In the genomic region with DNA sequence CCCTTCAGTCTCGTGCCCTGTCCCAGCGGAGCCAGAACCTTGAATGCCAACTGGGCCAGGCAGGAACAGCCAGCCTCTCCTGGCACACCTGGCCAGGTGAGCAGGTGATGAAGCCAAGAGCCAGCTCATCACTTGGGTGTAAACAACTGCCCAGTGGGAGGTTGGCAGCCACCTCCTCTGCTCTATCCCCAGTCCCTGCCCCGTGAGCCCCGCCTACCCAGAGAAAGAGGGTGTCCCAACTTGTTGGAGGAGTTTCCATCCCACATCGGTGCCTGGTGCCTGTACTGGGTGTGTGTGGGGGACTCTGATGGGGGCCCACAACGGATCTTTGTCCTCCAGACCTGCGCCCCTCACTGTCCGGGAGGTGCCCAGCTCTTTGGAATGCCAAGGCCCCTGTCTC, we compare ENCODE assay signal across 23 cellular contexts. TPM values are rescaled to one million over a fixed set of nuclear protein-coding genes. Genes with fewer than 3 reads are reported as not detected.
DNase-seq lines count a peak whose midpoint lies in the region; ATAC-seq, FAIRE-seq and TF ChIP-seq lines count a peak whose summit lies in the region.
"Had no signal": no experiment of that assay in that cellular context is flagged by ENCODE, and none has a peak within 500 bp of the region (broad histone marks: within the 10 kb centered on the region; RNA-seq: fewer than 3 reads in every experiment).

No MANE protein-coding gene starts in this region.

- no peaks in the 10 kb centered on the region for H4K20me1 ChIP-seq in GM23338 (replicated peaks; ENCODE audit: insufficient read depth)
- H4K20me1 ChIP-seq in hepatocyte (ENCODE audit: insufficient read depth, poor library complexity, severe bottlenecking): no peaks in the 10 kb centered on the region

- no peak overlapping the region for H3K23ac ChIP-seq in neuronal stem cell (ENCODE audit: low read depth, low read length, poor library complexity)

- peak overlapping the region; percentile 80 for H2BK15ac ChIP-seq in neuronal stem cell (ENCODE audit: low read length)

- H3K9ac ChIP-seq in neuronal stem cell (ENCODE audit: low read depth, low read length, poor library complexity): no peak overlapping the region

- H3K4me1 ChIP-seq in GM23338 (ENCODE audit: insufficient read depth): no peaks in the 10 kb centered on the region
- peaks cover 4 to 14% of the 10 kb centered on the region in 2 donors for H3K4me1 ChIP-seq in neuronal stem cell (ENCODE audit: control insufficient read depth in 2 of 2, insufficient read depth in 1 of 2, low read depth in 1 of 2, low read length in 2 of 2)
- H3K4me1 ChIP-seq in hepatocyte (ENCODE audit: insufficient read depth): no peaks in the 10 kb centered on the region

- H3K79me2 ChIP-seq in GM23338 (replicated peaks; ENCODE audit: insufficient read depth): no peaks in the 10 kb centered on the region
- no peaks in the 10 kb centered on the region for H3K79me2 ChIP-seq in hepatocyte

- no peaks in the 10 kb centered on the region for H3K9me3 Mint-ChIP-seq in GM23338
- H3K9me3 Mint-ChIP-seq: stimulated activated naive B cell treated with anti-CD40 and anti-IgM and Interleukin-4, amounts not matched to agents 10 μg/mL and 1 μg/mL and 100 μg/mL, for 72 hours; T-helper 1 cell treated with Interleukin-12 subunit alpha and Interleukin-12 subunit beta and Interleukin-4 antibody, amounts not matched to agents 30 μg/mL and 1 μg/mL, for 36 hours had no signal

- no peaks in the 10 kb centered on the region for H3K79me1 ChIP-seq in neuronal stem cell (ENCODE audit: low read depth, low read length)

- H2BK120ac ChIP-seq in neuronal stem cell (ENCODE audit: low read depth, low read length): no peak overlapping the region

- TF ChIP-seq CTCF in GM23338 (conservative IDR thresholded peaks at IDR 0.05; ENCODE audit: low read depth in 2 of 2) (no peak), bronchial epithelial cell (IDR thresholded peaks at IDR 0.05; ENCODE audit: insufficient read depth, low read length, severe bottlenecking) (no peak), hepatocyte (IDR thresholded peaks at IDR 0.05; ENCODE audit: poor library complexity) (no peak)

- H3K27ac ChIP-seq in GM23338 (ENCODE audit: low read depth): no peak overlapping the region
- H3K27ac ChIP-seq in neuronal stem cell (replicated peaks; ENCODE audit: low read length): no peak overlapping the region
- no peak overlapping the region for H3K27ac ChIP-seq in hepatocyte
- H3K27ac ChIP-seq: heart left ventricle, ovary, tibial artery, VCaP had no signal

- no peak overlapping the region for H3K4ac ChIP-seq in neuronal stem cell (ENCODE audit: low read length)

- no peak overlapping the region for H3K4me3 Mint-ChIP-seq in GM23338
- H3K4me3 Mint-ChIP-seq: stimulated activated naive B cell treated with anti-CD40 and anti-IgM and Interleukin-4, amounts not matched to agents 10 μg/mL and 1 μg/mL and 100 μg/mL, for 72 hours; T-helper 1 cell treated with Interleukin-12 subunit alpha and Interleukin-12 subunit beta and Interleukin-4 antibody, amounts not matched to agents 30 μg/mL and 1 μg/mL, for 36 hours had no signal

- no peak overlapping the region for H4K91ac ChIP-seq in neuronal stem cell (ENCODE audit: low read depth, low read length, poor library complexity)

- H3K4me1 Mint-ChIP-seq in GM23338: peaks cover 9% of the 10 kb centered on the region

- H2AFZ ChIP-seq in GM23338 (no peak overlapping the region), neuronal stem cell (ENCODE audit: low read length) (no peak overlapping the region), hepatocyte (no peak overlapping the region)

- no peak overlapping the region for H4K8ac ChIP-seq in neuronal stem cell (ENCODE audit: low read depth, low read length)

- peak; percentile 94 for FAIRE-seq in bronchial epithelial cell (lab: Jason Lieb, UNC)
- FAIRE-seq: GM19239 had no signal

- no peaks in the 10 kb centered on the region for H3K36me3 Mint-ChIP-seq in GM23338 (ENCODE audit: low read depth)
- H3K36me3 Mint-ChIP-seq: stimulated activated naive B cell treated with anti-CD40 and anti-IgM and Interleukin-4, amounts not matched to agents 10 μg/mL and 1 μg/mL and 100 μg/mL, for 72 hours had no signal

- peak; percentile 17; the same call in 1 of the 3 replicates for ATAC-seq in GM23338
- no peak for ATAC-seq in HG03108 (IDR thresholded peaks at IDR 0.05; ENCODE audit: unreplicated experiment)
- no peak for ATAC-seq in HG03565 (IDR thresholded peaks at IDR 0.05; ENCODE audit: unreplicated experiment)
- ATAC-seq: heart left ventricle; sciatic nerve; stimulated activated naive B cell treated with anti-CD40 and anti-IgM and Interleukin-4, amounts not matched to agents 10 μg/mL and 1 μg/mL and 100 μg/mL, for 72 hours had no signal

- H2BK5ac ChIP-seq in neuronal stem cell (ENCODE audit: low read length): no peak overlapping the region

- no CpG with 5 or more reads among the region's 8 CpGs for WGBS in neuronal stem cell (ENCODE audit: extremely low coverage in 2 of 2, insufficient read length in 2 of 2, insufficient replicate concordance in 1 of 2), 2 donors
- WGBS in hepatocyte (ENCODE audit: low lambda C conversion rate, missing lambda C conversion rate): 100% methylated on average over 2 of the region's 8 CpGs

- H3K4me2 ChIP-seq in GM23338 (no peak overlapping the region), neuronal stem cell (ENCODE audit: insufficient read depth, low read length, poor library complexity, severe bottlenecking) (no peak overlapping the region), hepatocyte (no peak overlapping the region)

- H3K9me2 ChIP-seq in GM23338 (ENCODE audit: insufficient read depth) (no peaks in the 10 kb centered on the region), hepatocyte (replicated peaks; ENCODE audit: insufficient read depth) (no peaks in the 10 kb centered on the region)

- no peaks in the 10 kb centered on the region for H3K27me3 ChIP-seq in GM23338 (ENCODE audit: insufficient read depth)
- no peaks in the 10 kb centered on the region for H3K27me3 ChIP-seq in bronchial epithelial cell (ENCODE audit: control insufficient read depth, insufficient read depth, low read length)
- peaks cover 0 to 29% (median 0%) of the 10 kb centered on the region in 3 experiments for H3K27me3 ChIP-seq in neuronal stem cell (ENCODE audit: control insufficient read depth in 3 of 3, insufficient read depth in 3 of 3, low read depth in 1 of 3, low read length in 3 of 3)
- no peaks in the 10 kb centered on the region for H3K27me3 ChIP-seq in hepatocyte
- H3K27me3 ChIP-seq: heart left ventricle, MG63, ovary had no signal

- H2BK12ac ChIP-seq in neuronal stem cell (ENCODE audit: low read length): no peak overlapping the region

- no peak overlapping the region for H3K14ac ChIP-seq in neuronal stem cell (ENCODE audit: low read length)

- no peak overlapping the region for H2AK5ac ChIP-seq in neuronal stem cell (ENCODE audit: low read depth, low read length)

- DNase-seq in GM23338 (ENCODE audit: low spot score) (no peak), LoVo (ENCODE audit: low spot score) (peak; percentile 26), bronchial epithelial cell (ENCODE audit: low read depth) (peak; percentile 78), neuronal stem cell (ENCODE audit: low spot score) (no peak), hepatocyte (ENCODE audit: low spot score) (no peak)
- DNase-seq: activated naive CD4-positive, alpha-beta T cell; cerebellar nuclear complex; effector CD4-positive, alpha-beta T cell; heart left ventricle; MG63; NCI-H187; NCI-H524 treated with DMSO at 0.1 percent for 48 hours; stimulated activated naive B cell treated with anti-CD40 and anti-IgM and Interleukin-4, amounts not matched to agents 10 μg/mL and 1 μg/mL and 100 μg/mL, for 72 hours; tibial artery had no signal

- no peaks in the 10 kb centered on the region for H3F3A ChIP-seq in GM23338 (replicated peaks; ENCODE audit: low read depth)

- peaks cover 2% of the 10 kb centered on the region for H3K27me3 Mint-ChIP-seq in GM23338 (ENCODE audit: insufficient read depth, low read depth, poor library complexity)

- H3K9me3 ChIP-seq in neuronal stem cell (replicated peaks in 1 of 2; ENCODE audit: control insufficient read depth in 2 of 2, insufficient read depth in 1 of 2, low read depth in 1 of 2, low read length in 2 of 2): no peaks in the 10 kb centered on the region
- no peaks in the 10 kb centered on the region for H3K9me3 ChIP-seq in hepatocyte (ENCODE audit: low read depth)
- H3K9me3 ChIP-seq: heart left ventricle, MG63, ovary, tibial artery had no signal

- H3K18ac ChIP-seq in neuronal stem cell (ENCODE audit: low read length): no peak overlapping the region

- no peak overlapping the region for H3K4me3 ChIP-seq in GM23338
- no peak overlapping the region for H3K4me3 ChIP-seq in bronchial epithelial cell (ENCODE audit: low read depth, low read length)
- no peak overlapping the region for H3K4me3 ChIP-seq in neuronal stem cell (ENCODE audit: low read length in 2 of 2)
- no peak overlapping the region for H3K4me3 ChIP-seq in hepatocyte
- H3K4me3 ChIP-seq: heart left ventricle, MG63, ovary, tibial artery had no signal

- no peak overlapping the region for H3K27ac Mint-ChIP-seq in GM23338
- H3K27ac Mint-ChIP-seq: stimulated activated naive B cell treated with anti-CD40 and anti-IgM and Interleukin-4, amounts not matched to agents 10 μg/mL and 1 μg/mL and 100 μg/mL, for 72 hours; T-helper 1 cell treated with Interleukin-12 subunit alpha and Interleukin-12 subunit beta and Interleukin-4 antibody, amounts not matched to agents 30 μg/mL and 1 μg/mL, for 36 hours had no signal

- H3K36me3 ChIP-seq in GM23338 (ENCODE audit: insufficient read depth): no peaks in the 10 kb centered on the region
- no peaks in the 10 kb centered on the region for H3K36me3 ChIP-seq in bronchial epithelial cell (ENCODE audit: control insufficient read depth, insufficient read depth, low read length)
- no peaks in the 10 kb centered on the region for H3K36me3 ChIP-seq in neuronal stem cell (replicated peaks in 1 of 2; ENCODE audit: control insufficient read depth in 2 of 2, insufficient read depth in 2 of 2, low read length in 2 of 2)
- H3K36me3 ChIP-seq in hepatocyte (replicated peaks; ENCODE audit: insufficient read depth, low read depth): no peaks in the 10 kb centered on the region
- H3K36me3 ChIP-seq: heart left ventricle, MG63, ovary, tibial artery had no signal

TF ChIP-seq in GM23338, 12 proteins besides CTCF, POLR2A, EP300 and RAD21 (continues in another document):
- no peak for TF ChIP-seq CREB1 (CRISPR knock-in tag; IDR thresholded peaks at IDR 0.05; ENCODE audit: low read depth)

RNA-seq across cellular contexts. Expression of gene FAM131C, which starts 17.8 kb away (rescaled TPM):
- 0.74 and 1.3 TPM in 2 replicates for total RNA-seq in GM23338 (2014; rRNA removed; shearing (Covaris generic))
- polyA plus RNA-seq in GM23338 (2016; fragmentation: Nextera tagmentation; extraction: Ambion mirVana) (0.71 and 0.87 TPM in 2 replicates), hepatocyte (7.5 and 11.7 TPM in 2 replicates)
- total RNA-seq in bronchial epithelial cell (0.53 and 0.77 TPM in 2 replicates), hepatocyte (3.3 and 3.5 TPM in 2 replicates)
- polyA plus RNA-seq in neuronal stem cell (2013, experiment 1 of 2): 8.9 TPM
- 9.1 TPM for polyA plus RNA-seq in neuronal stem cell (2013, experiment 2 of 2)
- total RNA-seq: lung microvascular endothelial cell, sciatic nerve had no signal

RNA-seq across cellular contexts. Expression of gene CLCNKB, which starts 47.7 kb away (rescaled TPM):
- 1.2 and 1.3 TPM in 2 replicates for total RNA-seq in GM23338 (2014; rRNA removed; shearing (Covaris generic))
- polyA plus RNA-seq in GM23338 (2016; fragmentation: Nextera tagmentation; extraction: Ambion mirVana): 1.6 and 1.9 TPM in 2 replicates
- under 0.01 and 0.26 TPM in 2 replicates for total RNA-seq in bronchial epithelial cell
- 2.9 TPM for polyA plus RNA-seq in neuronal stem cell (2013, experiment 1 of 2)
- 2.7 TPM for polyA plus RNA-seq in neuronal stem cell (2013, experiment 2 of 2)
- 0.47 and 1.0 TPM in 2 replicates for total RNA-seq in hepatocyte
- polyA plus RNA-seq in hepatocyte: 1.4 and 1.8 TPM in 2 replicates
- total RNA-seq: H4, lung microvascular endothelial cell had no signal

Comparison
In these comparisons a context has a peak if more than half of its experiments do, and no peak if none do; other contexts are left out.
1. DNase-seq: peak in LoVo (single experiment) and bronchial epithelial cell (single experiment); none in GM23338 (single experiment), neuronal stem cell (single experiment) and hepatocyte (single experiment).